ENCODE assay signal across 8 cellular contexts in the genomic region with DNA sequence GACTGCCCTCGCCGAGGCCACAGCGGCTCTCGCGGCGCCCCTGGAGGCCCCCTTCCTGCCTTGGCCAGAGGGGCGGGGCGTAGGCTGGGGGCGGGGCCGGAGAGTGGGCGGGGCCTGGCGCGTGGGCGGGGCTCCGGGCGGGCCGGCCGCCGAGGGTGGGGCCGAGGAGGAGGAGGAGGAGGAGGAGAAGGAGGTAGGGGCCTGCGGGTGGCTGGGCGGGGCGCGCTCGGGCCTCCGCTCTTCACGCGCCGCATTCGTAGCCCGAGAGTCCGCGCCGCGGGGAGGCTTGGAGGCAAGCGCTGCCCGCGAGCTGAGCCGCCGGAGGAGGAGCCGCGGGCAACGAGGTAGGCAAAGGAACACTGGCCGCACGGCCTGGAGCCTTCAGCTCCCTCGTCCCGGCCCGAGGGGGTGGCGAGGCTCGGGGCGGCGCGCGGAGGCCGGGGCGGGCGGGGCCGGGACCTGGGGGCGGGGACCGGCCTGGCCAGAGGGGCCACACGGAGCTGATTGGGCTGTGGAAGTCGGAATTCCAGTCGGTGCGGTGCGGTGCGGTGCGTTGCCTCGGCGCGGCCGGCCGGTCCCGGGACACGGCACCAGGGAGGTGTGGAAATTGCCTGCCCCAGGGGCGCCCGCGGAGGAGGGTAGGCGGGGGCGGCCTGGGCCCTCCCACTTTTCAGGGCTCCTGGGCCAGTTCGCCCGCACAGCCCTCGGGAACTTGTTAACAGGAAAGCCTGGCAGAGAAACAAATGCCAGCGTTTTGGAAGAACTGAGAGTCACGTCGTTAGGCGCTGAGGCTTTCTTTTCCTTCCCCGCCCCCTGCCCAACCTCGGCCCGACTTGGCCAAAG.
A peak's percentile ranks its signal among the peaks of the same experiment; 100 is the strongest.
DNase-seq lines count a peak whose midpoint lies in the region; ATAC-seq and TF ChIP-seq lines count a peak whose summit lies in the region.

A gene with protein sequence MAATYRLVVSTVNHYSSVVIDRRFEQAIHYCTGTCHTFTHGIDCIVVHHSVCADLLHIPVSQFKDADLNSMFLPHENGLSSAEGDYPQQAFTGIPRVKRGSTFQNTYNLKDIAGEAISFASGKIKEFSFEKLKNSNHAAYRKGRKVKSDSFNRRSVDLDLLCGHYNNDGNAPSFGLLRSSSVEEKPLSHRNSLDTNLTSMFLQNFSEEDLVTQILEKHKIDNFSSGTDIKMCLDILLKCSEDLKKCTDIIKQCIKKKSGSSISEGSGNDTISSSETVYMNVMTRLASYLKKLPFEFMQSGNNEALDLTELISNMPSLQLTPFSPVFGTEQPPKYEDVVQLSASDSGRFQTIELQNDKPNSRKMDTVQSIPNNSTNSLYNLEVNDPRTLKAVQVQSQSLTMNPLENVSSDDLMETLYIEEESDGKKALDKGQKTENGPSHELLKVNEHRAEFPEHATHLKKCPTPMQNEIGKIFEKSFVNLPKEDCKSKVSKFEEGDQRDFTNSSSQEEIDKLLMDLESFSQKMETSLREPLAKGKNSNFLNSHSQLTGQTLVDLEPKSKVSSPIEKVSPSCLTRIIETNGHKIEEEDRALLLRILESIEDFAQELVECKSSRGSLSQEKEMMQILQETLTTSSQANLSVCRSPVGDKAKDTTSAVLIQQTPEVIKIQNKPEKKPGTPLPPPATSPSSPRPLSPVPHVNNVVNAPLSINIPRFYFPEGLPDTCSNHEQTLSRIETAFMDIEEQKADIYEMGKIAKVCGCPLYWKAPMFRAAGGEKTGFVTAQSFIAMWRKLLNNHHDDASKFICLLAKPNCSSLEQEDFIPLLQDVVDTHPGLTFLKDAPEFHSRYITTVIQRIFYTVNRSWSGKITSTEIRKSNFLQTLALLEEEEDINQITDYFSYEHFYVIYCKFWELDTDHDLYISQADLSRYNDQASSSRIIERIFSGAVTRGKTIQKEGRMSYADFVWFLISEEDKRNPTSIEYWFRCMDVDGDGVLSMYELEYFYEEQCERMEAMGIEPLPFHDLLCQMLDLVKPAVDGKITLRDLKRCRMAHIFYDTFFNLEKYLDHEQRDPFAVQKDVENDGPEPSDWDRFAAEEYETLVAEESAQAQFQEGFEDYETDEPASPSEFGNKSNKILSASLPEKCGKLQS (N-terminal part only) (plus strand): TSS at position 223 of the 843 bp plus-strand sequence. CDS start 35,771 bp downstream, outside the sequence.

- DNase-seq in NCI-H345 (lab: John Stamatoyannopoulos, UW) (peak; percentile 79), coronary artery (ENCODE audit: low spot score) (peak; percentile 96), OCI-M2 (lab: John Stamatoyannopoulos, UW; ENCODE audit: unreplicated experiment) (no peak)
- peak; percentile 51 for DNase-seq in activated CD4-positive, alpha-beta T cell treated with anti-CD3 and anti-CD28 coated beads, Interleukin-2, amount 50 U/mL, for 1 hour
- DNase-seq in stimulated activated CD4-positive, alpha-beta T cell treated with anti-CD3 and anti-CD28 coated beads, Interleukin-15, amount 100 ng/mL, for 48 hours (ENCODE audit: low read depth in 2 of 2), result peak; percentile 30 to 53

- TF ChIP-seq CTCF in coronary artery (IDR thresholded peaks at IDR 0.05), result no peak

- no peaks in the 10 kb centered on the region for H3K27me3 ChIP-seq in layer of hippocampus (ENCODE audit: control insufficient read depth, insufficient read depth, low read length)

- peak within 1 kb of the TSS; percentile 99 for H3K4me3 ChIP-seq in coronary artery

- peak within 1 kb of the TSS; percentile 98 to 99 for H3K27ac ChIP-seq in coronary artery
- H3K27ac ChIP-seq in layer of hippocampus (ENCODE audit: low read depth, low read length), result peak within 1 kb of the TSS; percentile 81

- ATAC-seq in GM18868 (IDR thresholded peaks at IDR 0.05; ENCODE audit: unreplicated experiment), result peak; percentile 72
- peak; percentile 72 for ATAC-seq in HG03095 (IDR thresholded peaks at IDR 0.05; ENCODE audit: unreplicated experiment)
